11 cellular contexts compared by ENCODE assay signal in the genomic region with DNA sequence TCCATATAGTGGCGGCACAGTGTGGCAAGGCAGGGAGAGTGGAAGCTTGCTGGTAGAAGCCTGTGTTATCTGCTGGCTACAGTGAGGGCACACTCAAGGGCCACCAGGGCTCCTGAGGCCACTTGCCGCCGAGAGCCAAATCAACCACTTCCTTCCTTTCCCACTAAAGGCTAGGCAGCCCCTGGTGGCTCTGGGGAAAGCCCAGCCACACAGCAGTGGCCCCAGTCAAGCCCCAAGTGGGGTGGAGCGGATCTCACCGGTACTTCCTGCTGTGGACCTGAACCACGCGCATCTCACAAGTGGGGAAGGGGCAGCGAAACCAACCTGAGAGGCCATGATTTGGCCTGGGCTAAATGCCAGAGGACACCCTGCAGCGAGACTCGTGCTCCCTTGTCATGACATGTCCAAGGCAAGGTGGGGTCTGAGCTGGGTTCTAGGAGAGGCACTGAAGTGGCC. TPM values are rescaled to one million over a fixed set of nuclear protein-coding genes. Genes with fewer than 3 reads are reported as not detected.
DNase-seq lines count a peak whose midpoint lies in the region; ATAC-seq, FAIRE-seq and TF ChIP-seq lines count a peak whose summit lies in the region.
"Had no signal": no experiment of that assay in that cellular context is flagged by ENCODE, and none has a peak within 500 bp of the region (broad histone marks: within the 10 kb centered on the region; RNA-seq: fewer than 3 reads in every experiment).

No MANE protein-coding gene starts in this region.

- no peaks in the 10 kb centered on the region for H3K27me3 Mint-ChIP-seq in central memory CD8-positive, alpha-beta T cell
- no peaks in the 10 kb centered on the region for H3K27me3 Mint-ChIP-seq in progenitor cell of endocrine pancreas

- TF ChIP-seq EP300 in sigmoid colon (IDR thresholded peaks at IDR 0.05) = no peak

- no peak for DNase-seq in GM19239 (ENCODE audit: insufficient read length, low spot score)
- peak in 4 of 5 donors; percentile 29 to 76 (median 37) for DNase-seq in T-helper 1 cell
- peak; percentile 38 to 49 for DNase-seq in central memory CD8-positive, alpha-beta T cell (ENCODE audit: low spot score in 2 of 2)
- DNase-seq in H7 = no peak
- DNase-seq in progenitor cell of endocrine pancreas (ENCODE audit: low spot score, unreplicated experiment) = no peak
- DNase-seq in AG08395 (ENCODE audit: low spot score) = no peak
- no peak for DNase-seq in sigmoid colon
- DNase-seq: dermis blood vessel endothelial cell, T1000 had no signal

- TF ChIP-seq POLR2A in sigmoid colon (IDR thresholded peaks at IDR 0.05) = no peak

- H3K36me3 ChIP-seq in BLaER1 treated with 17β-estradiol and CSF1 and Interleukin-3, amounts not matched to agents 10 nM and 100 nM = peaks cover 0 to 20% (median 0%) of the 10 kb centered on the region in 11 experiments; a peak in 3 of 22 replicates
- H3K36me3 ChIP-seq in H7 (replicated peaks; ENCODE audit: control insufficient read depth, insufficient read depth, low read length) = no peaks in the 10 kb centered on the region
- H3K36me3 ChIP-seq in sigmoid colon = no peaks in the 10 kb centered on the region

- H3K27ac ChIP-seq in BLaER1 treated with 17β-estradiol and CSF1 and Interleukin-3, amounts not matched to agents 10 nM and 100 nM = peak overlapping the region in 8 of 11 experiments; percentile 0 to 37 (median 26); a peak in 8 of 22 replicates
- H3K27ac ChIP-seq in sigmoid colon = no peak overlapping the region

- ATAC-seq in central memory CD8-positive, alpha-beta T cell (replicated peaks; ENCODE audit: extremely low read depth, poor library complexity, severe bottlenecking) = peak; percentile 72

- TF ChIP-seq CTCF in progenitor cell of endocrine pancreas (IDR thresholded peaks at IDR 0.05; ENCODE audit: unreplicated experiment) = no peak
- TF ChIP-seq CTCF in sigmoid colon (IDR thresholded peaks at IDR 0.05) = no peak

- H3K4me3 ChIP-seq in BLaER1 treated with 17β-estradiol and CSF1 and Interleukin-3, amounts not matched to agents 10 nM and 100 nM = peak overlapping the region in 5 of 10 experiments; percentile 9 to 33 (median 23); a peak in 3 of 20 replicates
- no peak overlapping the region for H3K4me3 ChIP-seq in H7 (ENCODE audit: insufficient read depth, low read depth, low read length)
- H3K4me3 ChIP-seq in sigmoid colon = no peak overlapping the region

- peaks cover 70 to 85% (median 78%) of the 10 kb centered on the region in 10 experiments for H3K4me1 ChIP-seq in BLaER1 treated with 17β-estradiol and CSF1 and Interleukin-3, amounts not matched to agents 10 nM and 100 nM
- peaks cover 0 to 62% (median 25%) of the 10 kb centered on the region in 4 donors for H3K4me1 ChIP-seq in sigmoid colon

- H3K27me3 ChIP-seq in BLaER1 treated with 17β-estradiol and CSF1 and Interleukin-3, amounts not matched to agents 10 nM and 100 nM = no peaks in the 10 kb centered on the region
- H3K27me3 ChIP-seq in H7 (ENCODE audit: control insufficient read depth, insufficient read depth, low read length) (no peaks in the 10 kb centered on the region), sigmoid colon (no peaks in the 10 kb centered on the region)

- H3K4me3 Mint-ChIP-seq in central memory CD8-positive, alpha-beta T cell = peak overlapping the region; percentile 71
- H3K4me3 Mint-ChIP-seq in progenitor cell of endocrine pancreas (ENCODE audit: low read depth) = no peak overlapping the region

- peak; percentile 68 for FAIRE-seq in GM19239 (lab: Jason Lieb, UNC)
- FAIRE-seq: keratinocyte had no signal

- H3K9ac ChIP-seq in BLaER1 treated with 17β-estradiol and CSF1 and Interleukin-3, amounts not matched to agents 10 nM and 100 nM = peak overlapping the region in 7 of 11 experiments; percentile 13 to 49 (median 33); a peak in 10 of 22 replicates

- H3K9me3 ChIP-seq in BLaER1 treated with 17β-estradiol and CSF1 and Interleukin-3, amounts not matched to agents 10 nM and 100 nM (replicated peaks in 1 of 11) = no peaks in the 10 kb centered on the region
- no peaks in the 10 kb centered on the region for H3K9me3 ChIP-seq in sigmoid colon

- intact Hi-C loops in sigmoid colon (cut with DNase I) = no loop called here

- 48 to 83% methylated on average over 10 of the region's 10 CpGs for WGBS in sigmoid colon, 2 donors

- H3K9me3 Mint-ChIP-seq in central memory CD8-positive, alpha-beta T cell = no peaks in the 10 kb centered on the region
- H3K9me3 Mint-ChIP-seq in progenitor cell of endocrine pancreas (ENCODE audit: low read depth) = no peaks in the 10 kb centered on the region

- H3K4me2 ChIP-seq in BLaER1 treated with 17β-estradiol and CSF1 and Interleukin-3, amounts not matched to agents 10 nM and 100 nM = peak overlapping the region; percentile 80 to 99 (median 96)

- H3K36me3 Mint-ChIP-seq in central memory CD8-positive, alpha-beta T cell (ENCODE audit: insufficient read depth) = peaks cover 11% of the 10 kb centered on the region
- no peaks in the 10 kb centered on the region for H3K36me3 Mint-ChIP-seq in progenitor cell of endocrine pancreas (ENCODE audit: insufficient read depth)

- H3K27ac Mint-ChIP-seq in central memory CD8-positive, alpha-beta T cell (ENCODE audit: low read depth) = peak overlapping the region; percentile 91
- H3K27ac Mint-ChIP-seq in progenitor cell of endocrine pancreas = no peak overlapping the region

- H4K20me1 ChIP-seq in BLaER1 treated with 17β-estradiol and CSF1 and Interleukin-3, amounts not matched to agents 10 nM and 100 nM = peaks cover 100% of the 10 kb centered on the region in 11 experiments

- peaks cover 58% of the 10 kb centered on the region for H3K4me1 Mint-ChIP-seq in central memory CD8-positive, alpha-beta T cell
- peaks cover 5% of the 10 kb centered on the region for H3K4me1 Mint-ChIP-seq in progenitor cell of endocrine pancreas (ENCODE audit: low read depth)

RNA-seq across cellular contexts. Expression of a gene that starts 21.9 kb away (rescaled TPM):
- 12.5 and 14.7 TPM in 2 replicates for total RNA-seq in H7 (2014; rRNA removed; shearing (Covaris generic))
- 48.5 and 49.1 TPM in 2 replicates for total RNA-seq in progenitor cell of endocrine pancreas
- total RNA-seq in sigmoid colon = 10 to 100 TPM; 20.3 to 27.4 (median 23.1) TPM
- polyA plus RNA-seq in sigmoid colon = 10 to 100 TPM in 2 of 3 donors, 1 to 10 TPM in 1; 9.7 to 26.6 (median 10.8) TPM

RNA-seq across cellular contexts. Expression of a gene that starts 33.8 kb away (rescaled TPM):
- 12.0 and 14.2 TPM in 2 replicates for total RNA-seq in H7 (2014; rRNA removed; shearing (Covaris generic))
- 11.2 and 11.7 TPM in 2 replicates for total RNA-seq in progenitor cell of endocrine pancreas
- total RNA-seq in sigmoid colon = 1 to 10 TPM; 5.3 to 6.5 (median 5.9) TPM
- polyA plus RNA-seq in sigmoid colon = 1 to 10 TPM; 3.0 to 7.9 (median 4.6) TPM

RNA-seq across cellular contexts. Expression of a gene that starts 51.9 kb away (rescaled TPM):
- total RNA-seq in H7 (2014; rRNA removed; shearing (Covaris generic)) = 14.3 and 17.1 TPM in 2 replicates
- 74.6 and 76.4 TPM in 2 replicates for total RNA-seq in progenitor cell of endocrine pancreas
- total RNA-seq in sigmoid colon = 1 to 10 TPM; 5.6 to 8.6 (median 6.6) TPM
- polyA plus RNA-seq in sigmoid colon = 10 to 100 TPM in 2 of 3 donors, 1 to 10 TPM in 1; 9.5 to 32.7 (median 14.4) TPM

Comparison
In these comparisons a context has a peak if more than half of its experiments do, and no peak if none do; other contexts are left out.
1. H3K27ac ChIP-seq: peak in BLaER1 treated with 17β-estradiol and CSF1 and Interleukin-3, amounts not matched to agents 10 nM and 100 nM (8 of 11); none in sigmoid colon (0 of 4).
2. DNase-seq: peak in T-helper 1 cell (4 of 5) and central memory CD8-positive, alpha-beta T cell (2 of 2); none in GM19239 (single experiment), H7 (single experiment), progenitor cell of endocrine pancreas (single experiment), AG08395 (single experiment) and sigmoid colon (single experiment).